Comparison of ENCODE assay signal across 10 cellular contexts in the genomic region with DNA sequence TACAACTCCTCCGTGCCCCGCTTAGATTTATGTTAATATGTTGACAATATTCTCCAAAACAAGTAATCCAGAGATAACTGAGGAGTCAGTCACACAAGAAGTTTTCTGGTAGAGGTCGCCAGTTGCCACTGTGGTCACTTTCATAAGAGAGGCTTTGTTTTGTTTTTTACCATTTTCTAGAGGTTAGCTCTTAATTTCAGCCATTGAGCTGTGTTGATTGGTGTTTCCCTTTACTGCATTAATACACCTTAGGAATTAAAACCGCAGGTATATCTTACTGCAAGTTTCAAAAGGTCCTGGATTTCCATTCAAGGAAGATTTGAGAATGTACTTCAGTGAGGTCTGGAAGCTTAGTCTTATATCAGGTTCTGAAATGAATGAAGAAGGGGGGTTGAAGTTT. TPM values are rescaled to one million over a fixed set of nuclear protein-coding genes. Genes with fewer than 3 reads are reported as not detected.
DNase-seq lines count a peak whose midpoint lies in the region; ATAC-seq, FAIRE-seq and TF ChIP-seq lines count a peak whose summit lies in the region.
"Had no signal": no experiment of that assay in that cellular context is flagged by ENCODE, and none has a peak within 500 bp of the region (broad histone marks: within the 10 kb centered on the region; RNA-seq: fewer than 3 reads in every experiment).

No MANE protein-coding gene starts in this region.

- H3K4me3 ChIP-seq in BLaER1, result peak overlapping the region; percentile 75
- peak overlapping the region; percentile 58 for H3K4me3 ChIP-seq in HEK293 (ENCODE audit: low read depth, low read length)
- H3K4me3 ChIP-seq in astrocyte (ENCODE audit: insufficient read depth, low read depth, low read length), result peak overlapping the region; percentile 68
- H3K4me3 ChIP-seq in naive thymus-derived CD4-positive, alpha-beta T cell (ENCODE audit: low read length), result peak overlapping the region; percentile 43

- peaks cover 87% of the 10 kb centered on the region for H3K27me3 ChIP-seq in BLaER1
- H3K27me3 ChIP-seq in astrocyte (ENCODE audit: insufficient read depth, low read length), result peaks cover 32% of the 10 kb centered on the region
- peaks cover 0 to 9% of the 10 kb centered on the region in 2 donors for H3K27me3 ChIP-seq in naive thymus-derived CD4-positive, alpha-beta T cell (ENCODE audit: control insufficient read depth in 2 of 2, insufficient read depth in 2 of 2, low read length in 2 of 2)

- peaks cover 14% of the 10 kb centered on the region for H3K4me1 Mint-ChIP-seq in astrocyte (ENCODE audit: low read depth, unreplicated experiment)
- H3K4me1 Mint-ChIP-seq in naive thymus-derived CD4-positive, alpha-beta T cell, result peaks cover 23 to 53% (median 47%) of the 10 kb centered on the region in 7 donors

- H3K27ac ChIP-seq in BLaER1, result peak overlapping the region; percentile 96
- H3K27ac ChIP-seq in HEK293 (ENCODE audit: extremely low read depth, low read depth, low read length), result peak overlapping the region; percentile 70; the same call in 1 of the 2 replicates
- no peak overlapping the region for H3K27ac ChIP-seq in astrocyte (ENCODE audit: low read depth, low read length)
- peak overlapping the region; percentile 72 for H3K27ac ChIP-seq in naive thymus-derived CD4-positive, alpha-beta T cell (ENCODE audit: low read depth, low read length)

- peaks cover 8% of the 10 kb centered on the region for H3K36me3 Mint-ChIP-seq in astrocyte (ENCODE audit: low read depth, unreplicated experiment)
- peaks cover 3 to 32% (median 6%) of the 10 kb centered on the region in 5 donors for H3K36me3 Mint-ChIP-seq in naive thymus-derived CD4-positive, alpha-beta T cell

- H3K4me3 Mint-ChIP-seq in astrocyte (ENCODE audit: unreplicated experiment), result peak overlapping the region; percentile 84
- H3K4me3 Mint-ChIP-seq in naive thymus-derived CD4-positive, alpha-beta T cell, result peak overlapping the region; percentile 80 to 94 (median 88)

- H3K9me3 Mint-ChIP-seq in astrocyte (ENCODE audit: unreplicated experiment), result no peaks in the 10 kb centered on the region
- H3K9me3 Mint-ChIP-seq in naive thymus-derived CD4-positive, alpha-beta T cell, result peaks cover 0 to 16% (median 0%) of the 10 kb centered on the region in 11 donors

- H3K27me3 Mint-ChIP-seq in astrocyte (ENCODE audit: low read depth, unreplicated experiment), result peaks cover 25% of the 10 kb centered on the region
- peaks cover 6 to 51% (median 43%) of the 10 kb centered on the region in 5 donors for H3K27me3 Mint-ChIP-seq in naive thymus-derived CD4-positive, alpha-beta T cell

- no peak overlapping the region for H3K27ac Mint-ChIP-seq in astrocyte (ENCODE audit: unreplicated experiment)
- H3K27ac Mint-ChIP-seq in naive thymus-derived CD4-positive, alpha-beta T cell, result peak overlapping the region; percentile 11 to 95 (median 86)

- FAIRE-seq in astrocyte (lab: Jason Lieb, UNC), result no peak

- peaks cover 60% of the 10 kb centered on the region for H4K20me1 ChIP-seq in BLaER1
- H4K20me1 ChIP-seq in astrocyte (ENCODE audit: insufficient read depth, low read length), result peaks cover 43% of the 10 kb centered on the region

- H3K4me2 ChIP-seq in BLaER1 (peak overlapping the region; percentile 55), astrocyte (ENCODE audit: low read length) (peak overlapping the region; percentile 97)

- H2AFZ ChIP-seq in astrocyte (ENCODE audit: low read depth, low read length), result no peak overlapping the region

- CTCF ChIA-PET in HEK293 (lab: Yijun Ruan, JAX), result interaction anchor here (0.6 to 1.2 kb wide), 3 partner anchors 151 to 378 kb away, joined by 3 read pairs; no protein-coding TSS in a partner anchor
- CTCF ChIA-PET in naive thymus-derived CD4-positive, alpha-beta T cell (lab: Charles Lee), result interaction anchor here (1.2 kb wide), 2 partner anchors 65 to 96 kb away, joined by 4 read pairs; no protein-coding TSS in a partner anchor

- no peak for DNase-seq in astrocyte (ENCODE audit: low read depth)
- no peak for DNase-seq in naive thymus-derived CD4-positive, alpha-beta T cell
- DNase-seq in NCI-H1105 treated with DMSO at 0.1 percent for 48 hours (lab: John Stamatoyannopoulos, UW), result no peak
- no peak for DNase-seq in NCI-H510A treated with DMSO at 0.1 percent for 48 hours (lab: John Stamatoyannopoulos, UW)
- DNase-seq: activated CD8-positive, alpha-beta memory T cell treated with anti-CD3 and anti-CD28 coated beads for 24 hours; NCI-H524 treated with DMSO at 0.1 percent for 48 hours had no signal

- H3K9ac ChIP-seq in BLaER1 (peak overlapping the region; percentile 97), astrocyte (ENCODE audit: low read length) (peak overlapping the region; percentile 69)

- ATAC-seq in naive thymus-derived CD4-positive, alpha-beta T cell, result no peak
- ATAC-seq in GM21515 (IDR thresholded peaks at IDR 0.05; ENCODE audit: unreplicated experiment) (no peak), GM18868 (IDR thresholded peaks at IDR 0.05; ENCODE audit: unreplicated experiment) (no peak)

- H3K79me2 ChIP-seq in astrocyte (ENCODE audit: insufficient read depth, low read length), result peaks cover 36% of the 10 kb centered on the region

- no peaks in the 10 kb centered on the region for H3K9me3 ChIP-seq in BLaER1
- no peaks in the 10 kb centered on the region for H3K9me3 ChIP-seq in HEK293 (ENCODE audit: control insufficient read depth, insufficient read depth, low read depth, low read length)
- H3K9me3 ChIP-seq in astrocyte (ENCODE audit: insufficient read depth, low read depth, low read length), result no peaks in the 10 kb centered on the region
- no peaks in the 10 kb centered on the region for H3K9me3 ChIP-seq in naive thymus-derived CD4-positive, alpha-beta T cell (ENCODE audit: control insufficient read depth in 2 of 3, low read length in 3 of 3)

- TF ChIP-seq CTCF in HEK293 (tag by site-specific recombination; IDR thresholded peaks at IDR 0.05), result no peak
- no peak for TF ChIP-seq CTCF in astrocyte (IDR thresholded peaks at IDR 0.05; ENCODE audit: insufficient read depth, low read depth, low read length)

- POLR2A ChIA-PET in HEK293 (lab: Yijun Ruan, JAX), result interaction anchor here (0.6 to 1.8 kb wide), 4 partner anchors 9 to 95 kb away, joined by 3 to 9 read pairs (median 6); a partner anchor contains a TSS
- POLR2A ChIA-PET in naive thymus-derived CD4-positive, alpha-beta T cell (lab: Charles Lee), result interaction anchor here (1.1 to 4.6 kb wide), 5 partner anchors 7 to 113 kb away, joined by 3 to 32 read pairs (median 22); a partner anchor contains a TSS

- no peaks in the 10 kb centered on the region for H3K4me1 ChIP-seq in BLaER1
- H3K4me1 ChIP-seq in HEK293 (ENCODE audit: control insufficient read depth, insufficient read depth, low read length), result peaks cover 14% of the 10 kb centered on the region
- peaks cover 22% of the 10 kb centered on the region for H3K4me1 ChIP-seq in astrocyte (ENCODE audit: insufficient read depth, low read length)
- H3K4me1 ChIP-seq in naive thymus-derived CD4-positive, alpha-beta T cell (ENCODE audit: control insufficient read depth in 2 of 2, insufficient read depth in 2 of 2, low read length in 2 of 2), result peaks cover 14 to 26% of the 10 kb centered on the region in 2 donors

- H3K36me3 ChIP-seq in BLaER1 (peaks cover 4% of the 10 kb centered on the region; the same call in 1 of the 2 replicates), HEK293 (ENCODE audit: control insufficient read depth in 2 of 2, insufficient read depth in 1 of 2, low read length in 2 of 2) (peaks cover 23 to 27% of the 10 kb centered on the region in 2 experiments; a peak in 2 of 3 replicates), astrocyte (ENCODE audit: insufficient read depth, low read length) (peaks cover 5% of the 10 kb centered on the region)
- peaks cover 0 to 3% (median 0%) of the 10 kb centered on the region in 3 experiments for H3K36me3 ChIP-seq in naive thymus-derived CD4-positive, alpha-beta T cell (ENCODE audit: control insufficient read depth in 2 of 3, insufficient read depth in 3 of 3, low read length in 3 of 3)

- intact Hi-C loops in naive thymus-derived CD4-positive, alpha-beta T cell (cut with micrococcal nuclease), result loop anchor here (2.0 to 10.0 kb wide), 6 partner anchors 14 to 797 kb away; a partner anchor contains a TSS

TF ChIP-seq in HEK293, 187 proteins besides CTCF, POLR2A, EP300 and RAD21 (continues in another document):
- TF ChIP-seq, protein P1, sequence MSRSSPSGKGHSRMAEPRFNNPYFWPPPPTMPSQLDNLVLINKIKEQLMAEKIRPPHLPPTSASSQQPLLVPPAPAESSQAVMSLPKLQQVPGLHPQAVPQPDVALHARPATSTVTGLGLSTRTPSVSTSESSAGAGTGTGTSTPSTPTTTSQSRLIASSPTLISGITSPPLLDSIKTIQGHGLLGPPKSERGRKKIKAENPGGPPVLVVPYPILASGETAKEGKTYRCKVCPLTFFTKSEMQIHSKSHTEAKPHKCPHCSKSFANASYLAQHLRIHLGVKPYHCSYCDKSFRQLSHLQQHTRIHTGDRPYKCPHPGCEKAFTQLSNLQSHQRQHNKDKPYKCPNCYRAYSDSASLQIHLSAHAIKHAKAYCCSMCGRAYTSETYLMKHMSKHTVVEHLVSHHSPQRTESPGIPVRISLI (tag by site-specific recombination; IDR thresholded peaks at IDR 0.05), result no peak
- TF ChIP-seq ZNF514 (tag by site-specific recombination; IDR thresholded peaks at IDR 0.05) (no peak), ZNF571 (tag by site-specific recombination; IDR thresholded peaks at IDR 0.05) (no peak), ZNF221 (tag by site-specific recombination; IDR thresholded peaks at IDR 0.05; ENCODE audit: borderline replicate concordance) (no peak)
- TF ChIP-seq, protein P2, sequence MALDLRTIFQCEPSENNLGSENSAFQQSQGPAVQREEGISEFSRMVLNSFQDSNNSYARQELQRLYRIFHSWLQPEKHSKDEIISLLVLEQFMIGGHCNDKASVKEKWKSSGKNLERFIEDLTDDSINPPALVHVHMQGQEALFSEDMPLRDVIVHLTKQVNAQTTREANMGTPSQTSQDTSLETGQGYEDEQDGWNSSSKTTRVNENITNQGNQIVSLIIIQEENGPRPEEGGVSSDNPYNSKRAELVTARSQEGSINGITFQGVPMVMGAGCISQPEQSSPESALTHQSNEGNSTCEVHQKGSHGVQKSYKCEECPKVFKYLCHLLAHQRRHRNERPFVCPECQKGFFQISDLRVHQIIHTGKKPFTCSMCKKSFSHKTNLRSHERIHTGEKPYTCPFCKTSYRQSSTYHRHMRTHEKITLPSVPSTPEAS (tag by site-specific recombination; IDR thresholded peaks at IDR 0.05), result no peak

RNA-seq across cellular contexts. Expression of a gene that starts 3.5 kb away (rescaled TPM):
- 29.7 and 30.8 TPM in 2 replicates for total RNA-seq in astrocyte
- 10 to 100 TPM; 42.4 to 80.5 (median 55.3) TPM for total RNA-seq in naive thymus-derived CD4-positive, alpha-beta T cell
- 10 to 100 TPM; 26.1 to 28.0 TPM for polyA plus RNA-seq in naive thymus-derived CD4-positive, alpha-beta T cell

RNA-seq across cellular contexts. Expression of a gene that starts 8.2 kb away (rescaled TPM):
- 28.0 and 28.8 TPM in 2 replicates for total RNA-seq in astrocyte
- 10 to 100 TPM; 33.9 to 83.7 (median 51.2) TPM for total RNA-seq in naive thymus-derived CD4-positive, alpha-beta T cell
- polyA plus RNA-seq in naive thymus-derived CD4-positive, alpha-beta T cell, result 10 to 100 TPM; 60.0 to 67.8 TPM

RNA-seq across cellular contexts. Expression of a gene that starts 20.9 kb away (rescaled TPM):
- total RNA-seq in astrocyte, result not detected in 2 replicates
- total RNA-seq in naive thymus-derived CD4-positive, alpha-beta T cell, result under 1 TPM in 2 of 5 experiments, not detected in 3; 0.46 to 0.93 TPM
- polyA plus RNA-seq in naive thymus-derived CD4-positive, alpha-beta T cell, result not detected
